In genomic region chr2:172748543-172748942, GRCh38 we compare ENCODE assay signal across 1 cellular context. TPM values are rescaled to one million over a fixed set of nuclear protein-coding genes. Genes with fewer than 3 reads are reported as not detected.
"Had no signal": no experiment of that assay in that cellular context is flagged by ENCODE, and none has a peak within 500 bp of the region (broad histone marks: within the 10 kb centered on the region; RNA-seq: fewer than 3 reads in every experiment).

No MANE protein-coding gene starts in this region.

RNA-seq across cellular contexts. Expression of gene RAPGEF4, which starts 12.9 kb away (rescaled TPM):
- polyA plus RNA-seq: immature natural killer cell had no signal
